Comparison of ENCODE assay signal across 18 cellular contexts in genomic region chr2:69036926-69037325, GRCh38. TPM values are rescaled to one million over a fixed set of nuclear protein-coding genes. Genes with fewer than 3 reads are reported as not detected.
"Had no signal": no experiment of that assay in that cellular context is flagged by ENCODE, and none has a peak within 500 bp of the region (broad histone marks: within the 10 kb centered on the region; RNA-seq: fewer than 3 reads in every experiment).

No MANE protein-coding gene starts in this region.

- H3K4me3 ChIP-seq: cardiac muscle cell, colonic mucosa, lower lobe of right lung, right atrium auricular region, transverse colon had no signal

- DNase-seq: activated CD8-positive, alpha-beta memory T cell treated with anti-CD3 and anti-CD28 coated beads, Interleukin-2, amount 10 ng/mL, durations not matched to agents 7 days and 5 days; activated effector memory CD4-positive, alpha-beta T cell treated with Interleukin-2 at 50 U/mL for 16 hours; activated T-cell treated with anti-CD3 and anti-CD28 coated beads, Interleukin-2, amount 50 U/mL, for 24 hours; amygdala; colonic mucosa; hypothalamus; left cardiac atrium; lower lobe of right lung; naive thymus-derived CD4-positive, alpha-beta T cell; substantia nigra; transverse colon had no signal

- H3K4me3 Mint-ChIP-seq: activated CD8-positive, alpha-beta memory T cell treated with anti-CD3 and anti-CD28 coated beads, Interleukin-2, amount 10 ng/mL, durations not matched to agents 7 days and 5 days; activated T-cell treated with anti-CD3 and anti-CD28 coated beads, Interleukin-2, amount 50 U/mL, for 24 hours; naive thymus-derived CD4-positive, alpha-beta T cell; stimulated activated memory B cell treated with anti-CD40 and anti-IgM and Interleukin-4, amounts not matched to agents 10 μg/mL and 1 μg/mL and 100 μg/mL, for 72 hours had no signal

- H3K27ac Mint-ChIP-seq: activated CD8-positive, alpha-beta memory T cell treated with anti-CD3 and anti-CD28 coated beads, Interleukin-2, amount 10 ng/mL, durations not matched to agents 7 days and 5 days; activated naive CD4-positive, alpha-beta T cell treated with anti-CD3 and anti-CD28 coated beads, Interleukin-2, amount 50 U/mL, for 72 hours; activated T-cell treated with anti-CD3 and anti-CD28 coated beads, Interleukin-2, amount 50 U/mL, for 24 hours; naive thymus-derived CD4-positive, alpha-beta T cell; stimulated activated memory B cell treated with anti-CD40 and anti-IgM and Interleukin-4, amounts not matched to agents 10 μg/mL and 1 μg/mL and 100 μg/mL, for 72 hours had no signal

- H3K4me1 ChIP-seq: colonic mucosa had no signal

- H3K27ac ChIP-seq: cardiac muscle cell, colonic mucosa, lower lobe of right lung, neutrophil, right atrium auricular region, transverse colon had no signal

- H3K27me3 ChIP-seq: cardiac muscle cell, colonic mucosa, right atrium auricular region, transverse colon had no signal

- FAIRE-seq: endothelial cell of umbilical vein had no signal

- H3K4me1 Mint-ChIP-seq: activated CD8-positive, alpha-beta memory T cell treated with anti-CD3 and anti-CD28 coated beads, Interleukin-2, amount 10 ng/mL, durations not matched to agents 7 days and 5 days; stimulated activated memory B cell treated with anti-CD40 and anti-IgM and Interleukin-4, amounts not matched to agents 10 μg/mL and 1 μg/mL and 100 μg/mL, for 72 hours had no signal

- H3K9me3 ChIP-seq: colonic mucosa, lower lobe of right lung, neutrophil, right atrium auricular region, transverse colon had no signal

- H3K9me3 Mint-ChIP-seq: activated naive CD4-positive, alpha-beta T cell treated with anti-CD3 and anti-CD28 coated beads, Interleukin-2, amount 50 U/mL, for 72 hours; activated T-cell treated with anti-CD3 and anti-CD28 coated beads, Interleukin-2, amount 50 U/mL, for 24 hours; naive thymus-derived CD4-positive, alpha-beta T cell; stimulated activated memory B cell treated with anti-CD40 and anti-IgM and Interleukin-4, amounts not matched to agents 10 μg/mL and 1 μg/mL and 100 μg/mL, for 72 hours had no signal

- H3K36me3 Mint-ChIP-seq: activated CD8-positive, alpha-beta memory T cell treated with anti-CD3 and anti-CD28 coated beads, Interleukin-2, amount 10 ng/mL, durations not matched to agents 7 days and 5 days; activated naive CD4-positive, alpha-beta T cell treated with anti-CD3 and anti-CD28 coated beads, Interleukin-2, amount 50 U/mL, for 72 hours; naive thymus-derived CD4-positive, alpha-beta T cell; stimulated activated memory B cell treated with anti-CD40 and anti-IgM and Interleukin-4, amounts not matched to agents 10 μg/mL and 1 μg/mL and 100 μg/mL, for 72 hours had no signal

- H3K36me3 ChIP-seq: colonic mucosa, neutrophil, right atrium auricular region, transverse colon had no signal

RNA-seq across cellular contexts. Expression of gene ANTXR1, which starts 23.9 kb away (rescaled TPM):
- total RNA-seq: activated naive CD4-positive, alpha-beta T cell treated with anti-CD3 and anti-CD28 coated beads, Interleukin-2, amount 50 U/mL, for 72 hours; naive thymus-derived CD4-positive, alpha-beta T cell; T-helper 2 cell treated with Interferon-gamma antibody and Interleukin-4, amounts not matched to agents 100 ng/mL and 5 ng/mL, for 36 hours had no signal
